15 cellular contexts compared by ENCODE assay signal in the genomic region with DNA sequence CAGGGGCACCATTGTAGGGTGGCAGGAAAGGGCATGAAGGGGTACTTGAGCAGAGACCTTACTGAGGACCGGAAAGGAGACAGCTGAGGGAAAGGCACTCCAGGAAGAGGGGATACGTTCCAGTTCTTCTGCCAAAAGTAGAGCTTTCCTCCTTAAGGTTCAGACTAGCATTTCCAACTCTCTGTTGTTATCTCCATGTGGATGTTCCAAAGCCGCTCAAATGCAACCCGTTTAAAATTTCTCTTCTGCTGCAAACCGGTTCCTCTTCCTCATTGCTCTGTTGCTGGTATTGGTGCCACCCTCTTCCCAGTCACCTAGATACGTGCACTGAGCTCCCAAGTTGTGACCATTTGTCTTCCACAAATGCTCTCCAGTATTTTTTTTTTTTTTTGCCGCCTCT. TPM values are rescaled to one million over a fixed set of nuclear protein-coding genes. Genes with fewer than 3 reads are reported as not detected.
DNase-seq lines count a peak whose midpoint lies in the region; ATAC-seq and TF ChIP-seq lines count a peak whose summit lies in the region.
"Had no signal": no experiment of that assay in that cellular context is flagged by ENCODE, and none has a peak within 500 bp of the region (broad histone marks: within the 10 kb centered on the region; RNA-seq: fewer than 3 reads in every experiment).

No MANE protein-coding gene starts in this region.

- POLR2A ChIA-PET in activated CD4-positive, alpha-beta T cell treated with anti-CD3 and anti-CD28 coated beads for 36 hours (lab: Charles Lee), result no interaction called here
- POLR2A ChIA-PET in CD4-positive, alpha-beta T cell (lab: Charles Lee), result no interaction called here

- H3K9me3 Mint-ChIP-seq in activated CD4-positive, alpha-beta T cell treated with anti-CD3 and anti-CD28 coated beads, Interleukin-2, amount 10 ng/mL, durations not matched to agents 24 days and 14 days, result no peaks in the 10 kb centered on the region
- H3K9me3 Mint-ChIP-seq in activated CD4-positive, alpha-beta T cell treated with anti-CD3 and anti-CD28 coated beads for 36 hours (ENCODE audit: low read depth), result peaks cover 11% of the 10 kb centered on the region
- no peaks in the 10 kb centered on the region for H3K9me3 Mint-ChIP-seq in memory B cell
- no peaks in the 10 kb centered on the region for H3K9me3 Mint-ChIP-seq in progenitor cell of endocrine pancreas (ENCODE audit: low read depth)
- peaks cover 3% of the 10 kb centered on the region for H3K9me3 Mint-ChIP-seq in CD4-positive, alpha-beta T cell

- DNase-seq in activated CD4-positive, alpha-beta T cell treated with anti-CD3 and anti-CD28 coated beads, Interleukin-2, amount 10 ng/mL, durations not matched to agents 24 days and 14 days, result peak; percentile 41
- DNase-seq in activated CD4-positive, alpha-beta T cell treated with anti-CD3 and anti-CD28 coated beads for 36 hours, result no peak
- no peak for DNase-seq in memory B cell (ENCODE audit: low spot score in 2 of 2)
- DNase-seq in progenitor cell of endocrine pancreas (ENCODE audit: low spot score, unreplicated experiment), result no peak
- DNase-seq in CD4-positive, alpha-beta T cell, result no peak
- DNase-seq in NCI-H510A treated with DMSO at 0.1 percent for 48 hours (lab: John Stamatoyannopoulos, UW), result no peak
- DNase-seq in Kasumi-1 (lab: John Stamatoyannopoulos, UW), result no peak
- no peak for DNase-seq in NCI-H1417 (lab: John Stamatoyannopoulos, UW)
- DNase-seq: DMS 273 treated with DMSO at 0.1 percent for 48 hours had no signal

- CTCF ChIA-PET in activated CD4-positive, alpha-beta T cell treated with anti-CD3 and anti-CD28 coated beads for 36 hours (lab: Charles Lee), result no interaction called here
- CTCF ChIA-PET in CD4-positive, alpha-beta T cell (lab: Charles Lee), result interaction anchor here (0.6 kb wide), 1 partner anchor 15 kb away, joined by 3 read pairs; no protein-coding TSS in a partner anchor

- no peaks in the 10 kb centered on the region for H3K4me1 Mint-ChIP-seq in activated CD4-positive, alpha-beta T cell treated with anti-CD3 and anti-CD28 coated beads, Interleukin-2, amount 10 ng/mL, durations not matched to agents 24 days and 14 days
- no peaks in the 10 kb centered on the region for H3K4me1 Mint-ChIP-seq in activated CD4-positive, alpha-beta T cell treated with anti-CD3 and anti-CD28 coated beads for 36 hours
- peaks cover 6% of the 10 kb centered on the region for H3K4me1 Mint-ChIP-seq in memory B cell
- no peaks in the 10 kb centered on the region for H3K4me1 Mint-ChIP-seq in progenitor cell of endocrine pancreas (ENCODE audit: low read depth)
- H3K4me1 Mint-ChIP-seq in CD4-positive, alpha-beta T cell (ENCODE audit: low read depth), result no peaks in the 10 kb centered on the region

- no peak overlapping the region for H3K27ac ChIP-seq in CD4-positive, alpha-beta T cell (ENCODE audit: low read depth, low read length)
- H3K27ac ChIP-seq: 22Rv1, BLaER1 had no signal

- H3K27me3 ChIP-seq in CD4-positive, alpha-beta T cell (ENCODE audit: control insufficient read depth, insufficient read depth, low read length), result no peaks in the 10 kb centered on the region

- H3K4me3 Mint-ChIP-seq in activated CD4-positive, alpha-beta T cell treated with anti-CD3 and anti-CD28 coated beads, Interleukin-2, amount 10 ng/mL, durations not matched to agents 24 days and 14 days, result no peak overlapping the region
- no peak overlapping the region for H3K4me3 Mint-ChIP-seq in activated CD4-positive, alpha-beta T cell treated with anti-CD3 and anti-CD28 coated beads for 36 hours
- H3K4me3 Mint-ChIP-seq in memory B cell (no peak overlapping the region), progenitor cell of endocrine pancreas (ENCODE audit: low read depth) (no peak overlapping the region)
- H3K4me3 Mint-ChIP-seq in CD4-positive, alpha-beta T cell, result no peak overlapping the region

- peaks cover 34% of the 10 kb centered on the region for H3K36me3 Mint-ChIP-seq in activated CD4-positive, alpha-beta T cell treated with anti-CD3 and anti-CD28 coated beads, Interleukin-2, amount 10 ng/mL, durations not matched to agents 24 days and 14 days (ENCODE audit: low read depth)
- H3K36me3 Mint-ChIP-seq in activated CD4-positive, alpha-beta T cell treated with anti-CD3 and anti-CD28 coated beads for 36 hours (ENCODE audit: low read depth), result peaks cover 50% of the 10 kb centered on the region
- H3K36me3 Mint-ChIP-seq in memory B cell (peaks cover 37% of the 10 kb centered on the region), progenitor cell of endocrine pancreas (ENCODE audit: insufficient read depth) (peaks cover 27% of the 10 kb centered on the region)
- peaks cover 42% of the 10 kb centered on the region for H3K36me3 Mint-ChIP-seq in CD4-positive, alpha-beta T cell (ENCODE audit: low read depth)

- intact Hi-C loops in activated CD4-positive, alpha-beta T cell treated with anti-CD3 and anti-CD28 coated beads, Interleukin-2, amount 10 ng/mL, durations not matched to agents 24 days and 14 days (cut with micrococcal nuclease), result no loop called here
- intact Hi-C loops in activated CD4-positive, alpha-beta T cell treated with anti-CD3 and anti-CD28 coated beads for 36 hours (cut with DNase I, micrococcal nuclease), result no loop called here
- intact Hi-C loops in CD4-positive, alpha-beta T cell (cut with DNase I, micrococcal nuclease), result no loop called here

- no peak for ATAC-seq in activated CD4-positive, alpha-beta T cell treated with anti-CD3 and anti-CD28 coated beads for 36 hours
- no peak for ATAC-seq in memory B cell (ENCODE audit: low read depth)
- no peak for ATAC-seq in CD4-positive, alpha-beta T cell (ENCODE audit: poor library complexity)
- ATAC-seq: HCT116 had no signal

- peaks cover 9% of the 10 kb centered on the region for H3K9me3 ChIP-seq in CD4-positive, alpha-beta T cell (ENCODE audit: control insufficient read depth, low read length)

- H3K27ac Mint-ChIP-seq in activated CD4-positive, alpha-beta T cell treated with anti-CD3 and anti-CD28 coated beads, Interleukin-2, amount 10 ng/mL, durations not matched to agents 24 days and 14 days, result no peak overlapping the region
- no peak overlapping the region for H3K27ac Mint-ChIP-seq in activated CD4-positive, alpha-beta T cell treated with anti-CD3 and anti-CD28 coated beads for 36 hours
- H3K27ac Mint-ChIP-seq in memory B cell (peak overlapping the region; percentile 16), progenitor cell of endocrine pancreas (peak overlapping the region; percentile 65)
- H3K27ac Mint-ChIP-seq in CD4-positive, alpha-beta T cell, result no peak overlapping the region

- TF ChIP-seq CTCF in progenitor cell of endocrine pancreas (IDR thresholded peaks at IDR 0.05; ENCODE audit: unreplicated experiment), result no peak
- no peak for TF ChIP-seq CTCF in CD4-positive, alpha-beta T cell (IDR thresholded peaks at IDR 0.05)

- H3K27me3 Mint-ChIP-seq in activated CD4-positive, alpha-beta T cell treated with anti-CD3 and anti-CD28 coated beads, Interleukin-2, amount 10 ng/mL, durations not matched to agents 24 days and 14 days, result peaks cover 1% of the 10 kb centered on the region
- H3K27me3 Mint-ChIP-seq in activated CD4-positive, alpha-beta T cell treated with anti-CD3 and anti-CD28 coated beads for 36 hours, result peaks cover 2% of the 10 kb centered on the region
- no peaks in the 10 kb centered on the region for H3K27me3 Mint-ChIP-seq in memory B cell
- H3K27me3 Mint-ChIP-seq in progenitor cell of endocrine pancreas, result no peaks in the 10 kb centered on the region
- H3K27me3 Mint-ChIP-seq in CD4-positive, alpha-beta T cell, result no peaks in the 10 kb centered on the region

RNA-seq across cellular contexts. Expression of a gene that starts 47.5 kb away (rescaled TPM):
- total RNA-seq in activated CD4-positive, alpha-beta T cell treated with anti-CD3 and anti-CD28 coated beads, Interleukin-2, amount 10 ng/mL, durations not matched to agents 24 days and 14 days, result 48.2 and 52.9 TPM in 2 replicates
- total RNA-seq in activated CD4-positive, alpha-beta T cell treated with anti-CD3 and anti-CD28 coated beads for 36 hours, result 10 to 100 TPM; 41.0 to 57.0 TPM
- 26.7 and 29.2 TPM in 2 replicates for total RNA-seq in progenitor cell of endocrine pancreas
- 10 to 100 TPM; 18.3 to 18.8 TPM for total RNA-seq in CD4-positive, alpha-beta T cell

RNA-seq across cellular contexts. Expression of a gene that starts 50.0 kb away (rescaled TPM):
- not detected in 2 replicates for total RNA-seq in activated CD4-positive, alpha-beta T cell treated with anti-CD3 and anti-CD28 coated beads, Interleukin-2, amount 10 ng/mL, durations not matched to agents 24 days and 14 days
- total RNA-seq in activated CD4-positive, alpha-beta T cell treated with anti-CD3 and anti-CD28 coated beads for 36 hours, result not detected
- total RNA-seq in progenitor cell of endocrine pancreas, result not detected in 2 replicates
- not detected for total RNA-seq in CD4-positive, alpha-beta T cell
- total RNA-seq: A673, Daoy, H4 had no signal

Comparison
In these comparisons a context has a peak if more than half of its experiments do, and no peak if none do; other contexts are left out.
1. H3K27ac Mint-ChIP-seq: peak in memory B cell (single experiment) and progenitor cell of endocrine pancreas (single experiment); none in activated CD4-positive, alpha-beta T cell treated with anti-CD3 and anti-CD28 coated beads, Interleukin-2, amount 10 ng/mL, durations not matched to agents 24 days and 14 days (single experiment), activated CD4-positive, alpha-beta T cell treated with anti-CD3 and anti-CD28 coated beads for 36 hours (single experiment) and CD4-positive, alpha-beta T cell (single experiment).